ENCODE assay signal across 9 cellular contexts in the genomic region with DNA sequence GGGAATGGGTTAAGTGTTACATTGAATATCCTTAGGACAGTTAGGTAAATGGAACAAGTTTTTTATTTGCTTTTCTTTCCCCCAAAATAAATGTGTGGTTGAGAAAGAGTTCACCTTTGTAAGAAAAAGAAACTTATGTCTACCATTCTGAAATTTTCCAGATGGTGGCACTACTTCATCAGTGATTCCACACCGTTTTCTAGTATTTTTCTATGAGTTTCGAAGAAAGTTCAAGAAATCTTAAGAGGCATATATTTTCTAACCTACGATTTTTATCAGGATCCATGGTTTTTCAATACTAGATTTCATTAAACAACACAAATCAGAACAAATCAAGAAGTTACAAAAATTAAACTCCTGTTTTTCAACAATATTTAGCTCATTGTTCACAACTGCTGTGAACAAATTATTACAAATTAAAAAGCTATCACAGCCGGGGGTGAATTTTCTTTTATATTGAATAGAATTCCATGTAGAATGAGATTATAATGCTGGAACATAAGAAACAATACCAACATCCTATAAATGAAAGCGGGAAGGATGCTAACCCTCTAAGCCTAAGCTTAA.
DNase-seq lines count a peak whose midpoint lies in the region; ATAC-seq and TF ChIP-seq lines count a peak whose summit lies in the region.
"Had no signal": no experiment of that assay in that cellular context is flagged by ENCODE, and none has a peak within 500 bp of the region (broad histone marks: within the 10 kb centered on the region; RNA-seq: fewer than 3 reads in every experiment).

No MANE protein-coding gene starts in this region.

- H2AFZ ChIP-seq in HCT116 (ENCODE audit: low read depth, low read length, poor library complexity, severe bottlenecking) = no peak overlapping the region

- CTCF ChIA-PET in HCT116 (lab: Charles Lee) = interaction anchor here (0.6 to 4.5 kb wide), 10 partner anchors 8 to 463 kb away, joined by 3 to 93 read pairs (median 4); no protein-coding TSS in a partner anchor
- CTCF ChIA-PET in activated naive CD4-positive, alpha-beta T cell treated with anti-CD3 and anti-CD28 coated beads for 36 hours (lab: Charles Lee) = interaction anchor here (0.5 to 10.6 kb wide), 14 partner anchors 9 to 475 kb away, joined by 3 to 113 read pairs (median 4); no protein-coding TSS in a partner anchor

- no peak overlapping the region for H3K4me3 ChIP-seq in HCT116 (replicated peaks in 1 of 2; ENCODE audit: low read depth in 1 of 2, low read length in 2 of 2)
- H3K4me3 ChIP-seq in right lobe of liver = no peak overlapping the region
- H3K4me3 ChIP-seq: HAP-1 had no signal

- no peak overlapping the region for H3K4me2 ChIP-seq in HCT116 (ENCODE audit: low read length)

- H3K9me3 ChIP-seq in HCT116 (ENCODE audit: control insufficient read depth in 1 of 2, insufficient read depth in 1 of 2, low read depth in 1 of 2, low read length in 2 of 2) (no peaks in the 10 kb centered on the region), right lobe of liver (no peaks in the 10 kb centered on the region)
- H3K9me3 ChIP-seq: HAP-1 had no signal

- no peaks in the 10 kb centered on the region for H3K36me3 ChIP-seq in HCT116 (ENCODE audit: control insufficient read depth in 1 of 2, insufficient read depth in 2 of 2, low read length in 2 of 2)
- no peaks in the 10 kb centered on the region for H3K36me3 ChIP-seq in right lobe of liver
- H3K36me3 ChIP-seq: HAP-1 had no signal

- TF ChIP-seq POLR2A in HCT116 (IDR thresholded peaks at IDR 0.05; ENCODE audit: borderline replicate concordance, extremely low read depth, insufficient read depth, insufficient read length) (no peak), right lobe of liver (IDR thresholded peaks at IDR 0.05) (no peak)

- H3K9me2 ChIP-seq in HCT116 (ENCODE audit: insufficient read depth) = no peaks in the 10 kb centered on the region

- ATAC-seq in HCT116 (no peak), right lobe of liver (peak in 3 of 4 donors; percentile 43 to 52 (median 45)), HG03280 (IDR thresholded peaks at IDR 0.05; ENCODE audit: unreplicated experiment) (no peak)
- ATAC-seq in stimulated activated memory B cell treated with anti-CD40 and anti-IgM and Interleukin-4, amounts not matched to agents 10 μg/mL and 1 μg/mL and 100 μg/mL, for 72 hours = no peak
- ATAC-seq in effector memory CD8-positive, alpha-beta T cell (replicated peaks) = no peak

- no peaks in the 10 kb centered on the region for H3K79me2 ChIP-seq in HCT116 (ENCODE audit: insufficient read depth, low read length)

- H3K4me1 Mint-ChIP-seq in stimulated activated memory B cell treated with anti-CD40 and anti-IgM and Interleukin-4, amounts not matched to agents 10 μg/mL and 1 μg/mL and 100 μg/mL, for 72 hours = no peaks in the 10 kb centered on the region
- H3K4me1 Mint-ChIP-seq in effector memory CD8-positive, alpha-beta T cell (ENCODE audit: low read depth in 2 of 2) = peaks cover 0 to 3% of the 10 kb centered on the region in 2 donors
- peaks cover 3% of the 10 kb centered on the region for H3K4me1 Mint-ChIP-seq in activated naive CD4-positive, alpha-beta T cell treated with anti-CD3 and anti-CD28 coated beads for 36 hours (ENCODE audit: low read depth)

- H4K20me1 ChIP-seq in HCT116 (ENCODE audit: insufficient read depth) = no peaks in the 10 kb centered on the region

- TF ChIP-seq CTCF in AG09319 (IDR thresholded peaks at IDR 0.05; ENCODE audit: low read depth, low read length) (peak; percentile 43), HCT116 (IDR thresholded peaks at IDR 0.05 in 2 of 3, conservative IDR thresholded peaks at IDR 0.05 in 1 of 3; ENCODE audit: borderline replicate concordance in 1 of 3, insufficient read depth in 1 of 3, low read depth in 2 of 3, low read length in 2 of 3) (peak in 2 of 3 experiments; percentile 34 to 82; a peak in 4 of 6 replicates), right lobe of liver (IDR thresholded peaks at IDR 0.05) (peak; percentile 47 to 66 (median 56))

- POLR2A ChIA-PET in HCT116 (lab: Charles Lee) = no interaction called here

- intact Hi-C loops in HCT116 (cut with micrococcal nuclease) (loop anchor here (1.0 to 2.0 kb wide), 2 partner anchors 175 to 459 kb away; no protein-coding TSS in a partner anchor), right lobe of liver (cut with DNase I) (loop anchor here in 1 of 2 donors (5.0 kb wide), 1 partner anchor 171 kb away; no protein-coding TSS in a partner anchor)
- intact Hi-C loops in activated naive CD4-positive, alpha-beta T cell treated with anti-CD3 and anti-CD28 coated beads for 36 hours (cut with micrococcal nuclease) = loop anchor here (1.0 kb wide), 2 partner anchors 175 to 460 kb away; no protein-coding TSS in a partner anchor

- RAD21 ChIA-PET in HCT116 (lab: Charles Lee; ENCODE audit: low non-redundant PET in 1 of 2, low total read pairs in 2 of 2, uncharacterized antibody in 2 of 2, unreplicated experiment in 2 of 2) = interaction anchor here in 1 of 2 experiments (0.8 kb wide), 1 partner anchor 174 kb away, joined by 4 read pairs; no protein-coding TSS in a partner anchor

- H3K4me1 ChIP-seq in HCT116 (ENCODE audit: control insufficient read depth in 1 of 2, insufficient read depth in 2 of 2, low read length in 2 of 2) (no peaks in the 10 kb centered on the region), right lobe of liver (no peaks in the 10 kb centered on the region)
- H3K4me1 ChIP-seq: HAP-1 had no signal

- H3K27me3 Mint-ChIP-seq in stimulated activated memory B cell treated with anti-CD40 and anti-IgM and Interleukin-4, amounts not matched to agents 10 μg/mL and 1 μg/mL and 100 μg/mL, for 72 hours = peaks cover 12% of the 10 kb centered on the region
- peaks cover 29 to 33% of the 10 kb centered on the region in 2 donors for H3K27me3 Mint-ChIP-seq in effector memory CD8-positive, alpha-beta T cell
- H3K27me3 Mint-ChIP-seq in activated naive CD4-positive, alpha-beta T cell treated with anti-CD3 and anti-CD28 coated beads for 36 hours (ENCODE audit: low read depth) = peaks cover 2% of the 10 kb centered on the region

- H3K9ac ChIP-seq in HCT116 (ENCODE audit: low read length) = no peak overlapping the region

- no TSS peak for BruUV-seq in HCT116 (replicated peaks; lab: Mats Ljungman, UMichigan)

- peak; percentile 56 for TF ChIP-seq RAD21 in HCT116 (IDR thresholded peaks at IDR 0.05; ENCODE audit: low read depth)

- DNase-seq in AG09319 (ENCODE audit: extremely low read depth, low read depth) (no peak), HCT116 (ENCODE audit: low read depth, low spot score) (peak; percentile 2), amniotic stem cell (lab: John Stamatoyannopoulos, UW) (peak; percentile 24), right lobe of liver (no peak)
- no peak for DNase-seq in effector memory CD8-positive, alpha-beta T cell
- no peak for DNase-seq in activated naive CD4-positive, alpha-beta T cell treated with anti-CD3 and anti-CD28 coated beads for 36 hours

- no peaks in the 10 kb centered on the region for H3K36me3 Mint-ChIP-seq in stimulated activated memory B cell treated with anti-CD40 and anti-IgM and Interleukin-4, amounts not matched to agents 10 μg/mL and 1 μg/mL and 100 μg/mL, for 72 hours
- H3K36me3 Mint-ChIP-seq in effector memory CD8-positive, alpha-beta T cell (ENCODE audit: insufficient read depth) = no peaks in the 10 kb centered on the region
- H3K36me3 Mint-ChIP-seq in activated naive CD4-positive, alpha-beta T cell treated with anti-CD3 and anti-CD28 coated beads for 36 hours (ENCODE audit: low read depth) = no peaks in the 10 kb centered on the region

- H3K4me3 Mint-ChIP-seq in stimulated activated memory B cell treated with anti-CD40 and anti-IgM and Interleukin-4, amounts not matched to agents 10 μg/mL and 1 μg/mL and 100 μg/mL, for 72 hours = no peak overlapping the region
- no peak overlapping the region for H3K4me3 Mint-ChIP-seq in effector memory CD8-positive, alpha-beta T cell
- no peak overlapping the region for H3K4me3 Mint-ChIP-seq in activated naive CD4-positive, alpha-beta T cell treated with anti-CD3 and anti-CD28 coated beads for 36 hours

- no peak overlapping the region for H3K27ac ChIP-seq in HCT116 (ENCODE audit: low read depth, low read length)
- no peak overlapping the region for H3K27ac ChIP-seq in right lobe of liver

- WGBS in right lobe of liver (ENCODE audit: insufficient coverage, low coverage, low lambda C conversion rate, missing lambda C conversion rate) = 23% methylated on average over 5 of the region's 5 CpGs

- H3K9me3 Mint-ChIP-seq in stimulated activated memory B cell treated with anti-CD40 and anti-IgM and Interleukin-4, amounts not matched to agents 10 μg/mL and 1 μg/mL and 100 μg/mL, for 72 hours = no peaks in the 10 kb centered on the region
- H3K9me3 Mint-ChIP-seq in effector memory CD8-positive, alpha-beta T cell = no peaks in the 10 kb centered on the region
- H3K9me3 Mint-ChIP-seq in activated naive CD4-positive, alpha-beta T cell treated with anti-CD3 and anti-CD28 coated beads for 36 hours = no peaks in the 10 kb centered on the region

- no peak overlapping the region for H3K27ac Mint-ChIP-seq in stimulated activated memory B cell treated with anti-CD40 and anti-IgM and Interleukin-4, amounts not matched to agents 10 μg/mL and 1 μg/mL and 100 μg/mL, for 72 hours
- H3K27ac Mint-ChIP-seq in effector memory CD8-positive, alpha-beta T cell = no peak overlapping the region
- H3K27ac Mint-ChIP-seq in activated naive CD4-positive, alpha-beta T cell treated with anti-CD3 and anti-CD28 coated beads for 36 hours = no peak overlapping the region

- H3K27me3 ChIP-seq in HCT116 (ENCODE audit: insufficient read depth, low read length) = peaks cover 38% of the 10 kb centered on the region
- no peaks in the 10 kb centered on the region for H3K27me3 ChIP-seq in right lobe of liver

TF ChIP-seq in HCT116, 20 proteins besides CTCF, POLR2A, EP300 and RAD21:
- TF ChIP-seq FOSL1 (IDR thresholded peaks at IDR 0.05; ENCODE audit: low read depth) = no peak
- TF ChIP-seq, protein P1, sequence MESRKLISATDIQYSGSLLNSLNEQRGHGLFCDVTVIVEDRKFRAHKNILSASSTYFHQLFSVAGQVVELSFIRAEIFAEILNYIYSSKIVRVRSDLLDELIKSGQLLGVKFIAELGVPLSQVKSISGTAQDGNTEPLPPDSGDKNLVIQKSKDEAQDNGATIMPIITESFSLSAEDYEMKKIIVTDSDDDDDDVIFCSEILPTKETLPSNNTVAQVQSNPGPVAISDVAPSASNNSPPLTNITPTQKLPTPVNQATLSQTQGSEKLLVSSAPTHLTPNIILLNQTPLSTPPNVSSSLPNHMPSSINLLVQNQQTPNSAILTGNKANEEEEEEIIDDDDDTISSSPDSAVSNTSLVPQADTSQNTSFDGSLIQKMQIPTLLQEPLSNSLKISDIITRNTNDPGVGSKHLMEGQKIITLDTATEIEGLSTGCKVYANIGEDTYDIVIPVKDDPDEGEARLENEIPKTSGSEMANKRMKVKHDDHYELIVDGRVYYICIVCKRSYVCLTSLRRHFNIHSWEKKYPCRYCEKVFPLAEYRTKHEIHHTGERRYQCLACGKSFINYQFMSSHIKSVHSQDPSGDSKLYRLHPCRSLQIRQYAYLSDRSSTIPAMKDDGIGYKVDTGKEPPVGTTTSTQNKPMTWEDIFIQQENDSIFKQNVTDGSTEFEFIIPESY (IDR thresholded peaks at IDR 0.05; ENCODE audit: extremely low read depth, insufficient replicate concordance, low read length) = no peak

Comparison
In these comparisons a context has a peak if more than half of its experiments do, and no peak if none do; other contexts are left out.
1. DNase-seq: peak in HCT116 (single experiment) and amniotic stem cell (single experiment); none in AG09319 (single experiment), right lobe of liver (0 of 3), effector memory CD8-positive, alpha-beta T cell (0 of 3) and activated naive CD4-positive, alpha-beta T cell treated with anti-CD3 and anti-CD28 coated beads for 36 hours (single experiment).
2. ATAC-seq: peak in right lobe of liver (3 of 4); none in HCT116 (single experiment), HG03280 (single experiment), stimulated activated memory B cell treated with anti-CD40 and anti-IgM and Interleukin-4, amounts not matched to agents 10 μg/mL and 1 μg/mL and 100 μg/mL, for 72 hours (single experiment) and effector memory CD8-positive, alpha-beta T cell (single experiment).
3. Peak in every context shown above with its lines, with median percentiles within 50 percentile points of each other: CTCF ChIP-seq.